ENCODE assay signal across 8 cellular contexts in the genomic region with DNA sequence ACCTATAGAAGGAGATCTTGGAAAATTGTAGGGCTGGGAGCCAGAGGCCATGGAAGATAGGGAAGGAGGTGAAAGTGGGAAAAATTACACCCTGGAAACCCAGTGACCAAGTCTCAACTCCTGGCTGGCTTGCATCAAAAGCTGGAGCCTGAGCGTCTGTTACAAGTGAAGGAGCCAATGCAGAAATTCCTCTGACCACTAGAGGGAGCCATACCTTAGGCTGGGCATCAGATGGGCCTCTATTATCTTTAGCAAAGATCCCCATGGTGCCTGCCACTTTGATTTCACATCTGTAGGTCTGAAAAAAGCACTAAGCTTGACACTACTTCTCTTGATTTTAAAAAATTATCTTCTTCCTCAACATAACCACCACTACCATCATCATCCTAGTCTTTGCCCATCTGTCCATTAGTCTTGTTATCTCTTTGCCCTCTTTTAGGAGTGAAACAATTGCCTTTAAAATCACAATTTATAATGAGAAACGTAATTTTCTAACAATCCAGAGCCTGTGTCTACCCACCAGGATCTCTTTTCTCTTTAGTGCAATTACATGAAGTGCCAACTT.
A peak's percentile ranks its signal among the peaks of the same experiment; 100 is the strongest.
DNase-seq lines count a peak whose midpoint lies in the region; ATAC-seq and TF ChIP-seq lines count a peak whose summit lies in the region.

No MANE protein-coding gene starts in this region.

- intact Hi-C loops in ovary (cut with DNase I): loop anchor here in 1 of 4 donors (10.0 kb wide), 1 partner anchor 325 kb away; no protein-coding TSS in a partner anchor

- H3K4me3 ChIP-seq in GM06990 (replicated peaks; ENCODE audit: low read depth, low read length) (no peak overlapping the region), GM23248 (no peak overlapping the region), OCI-LY3 (ENCODE audit: low read length) (no peak overlapping the region), gastroesophageal sphincter (no peak overlapping the region), ovary (no peak overlapping the region)

- no peak for TF ChIP-seq POLR2A in gastroesophageal sphincter (IDR thresholded peaks at IDR 0.05)
- no peak for TF ChIP-seq POLR2A in ovary (IDR thresholded peaks at IDR 0.05)

- H2AFZ ChIP-seq in GM23248 (no peak overlapping the region), OCI-LY3 (ENCODE audit: low read depth, low read length) (no peak overlapping the region)

- no peak overlapping the region for H3K27ac ChIP-seq in GM23248
- no peak overlapping the region for H3K27ac ChIP-seq in OCI-LY3 (ENCODE audit: low read length)
- H3K27ac ChIP-seq in gastroesophageal sphincter: no peak overlapping the region
- no peak overlapping the region for H3K27ac ChIP-seq in ovary

- no peaks in the 10 kb centered on the region for H4K20me1 ChIP-seq in GM23248 (ENCODE audit: insufficient read depth)
- H4K20me1 ChIP-seq in OCI-LY3 (ENCODE audit: insufficient read depth, low read length): no peaks in the 10 kb centered on the region

- TF ChIP-seq CTCF in GM06990 (IDR thresholded peaks at IDR 0.05; ENCODE audit: insufficient read depth, low read length, poor library complexity, severe bottlenecking) (peak; percentile 94), OCI-LY3 (IDR thresholded peaks at IDR 0.05; ENCODE audit: low read depth, low read length) (peak; percentile 90), gastroesophageal sphincter (IDR thresholded peaks at IDR 0.05) (peak; percentile 55 to 82 (median 66)), ovary (IDR thresholded peaks at IDR 0.05) (peak; percentile 21 to 48 (median 29))

- H3K79me2 ChIP-seq in GM23248 (ENCODE audit: insufficient read depth) (no peaks in the 10 kb centered on the region), OCI-LY3 (ENCODE audit: low read length) (no peaks in the 10 kb centered on the region)

- H3K9me2 ChIP-seq in GM23248 (ENCODE audit: insufficient read depth): no peaks in the 10 kb centered on the region

- no peak for DNase-seq in GM06990 (ENCODE audit: extremely low read depth, insufficient read length)
- DNase-seq in GM23248: peak; percentile 71
- peak; percentile 18 for DNase-seq in KG1 (lab: John Stamatoyannopoulos, UW)
- DNase-seq in activated effector memory CD4-positive, alpha-beta T cell treated with Interleukin-2 at 50 U/mL for 16 hours: peak; percentile 1
- peak in 3 of 5 donors; percentile 42 to 48 (median 44) for DNase-seq in ovary
- DNase-seq in UCSD-AML1 (lab: John Stamatoyannopoulos, UW; ENCODE audit: unreplicated experiment): no peak

- in situ Hi-C loops in GM23248 (cut with MboI): loop anchor here (10.0 to 25.0 kb wide), 2 partner anchors 325 to 972 kb away; no protein-coding TSS in a partner anchor

- H3K9ac ChIP-seq in GM23248 (no peak overlapping the region), OCI-LY3 (ENCODE audit: low read length) (no peak overlapping the region)

- H3K4me2 ChIP-seq in GM23248 (ENCODE audit: unreplicated experiment) (no peak overlapping the region), OCI-LY3 (ENCODE audit: low read length) (no peak overlapping the region)

- H3K27me3 ChIP-seq in GM06990 (replicated peaks; ENCODE audit: control insufficient read depth, insufficient read depth, low read length) (no peaks in the 10 kb centered on the region), GM23248 (replicated peaks; ENCODE audit: insufficient read depth) (no peaks in the 10 kb centered on the region), OCI-LY3 (ENCODE audit: low read depth, low read length) (no peaks in the 10 kb centered on the region), gastroesophageal sphincter (no peaks in the 10 kb centered on the region), ovary (no peaks in the 10 kb centered on the region)

- ATAC-seq in gastroesophageal sphincter: peak; percentile 43

- no peaks in the 10 kb centered on the region for H3K4me1 ChIP-seq in GM23248 (ENCODE audit: insufficient read depth)
- H3K4me1 ChIP-seq in OCI-LY3 (ENCODE audit: low read length): no peaks in the 10 kb centered on the region
- H3K4me1 ChIP-seq in gastroesophageal sphincter: peaks cover 0 to 9% (median 0%) of the 10 kb centered on the region in 3 donors
- H3K4me1 ChIP-seq in ovary (ENCODE audit: insufficient read depth): peaks cover 8% of the 10 kb centered on the region

- no peaks in the 10 kb centered on the region for H3F3A ChIP-seq in GM23248 (ENCODE audit: insufficient read depth)

- 2% methylated on average over 2 of the region's 2 CpGs for WGBS in GM23248 (ENCODE audit: low coverage in 1 of 2, low lambda C conversion rate in 2 of 2, missing lambda C conversion rate in 2 of 2), 2 experiments
- 8 to 12% methylated on average over 2 of the region's 2 CpGs for WGBS in gastroesophageal sphincter (ENCODE audit: low coverage in 1 of 2), 2 donors
- 13 to 24% (median 22%) methylated on average over 2 of the region's 2 CpGs for WGBS in ovary, 3 donors

- no peaks in the 10 kb centered on the region for H3K9me3 ChIP-seq in GM23248 (ENCODE audit: low read depth)
- no peaks in the 10 kb centered on the region for H3K9me3 ChIP-seq in OCI-LY3 (ENCODE audit: insufficient read depth, low read length)
- no peaks in the 10 kb centered on the region for H3K9me3 ChIP-seq in gastroesophageal sphincter
- no peaks in the 10 kb centered on the region for H3K9me3 ChIP-seq in ovary

- TF ChIP-seq EP300 in gastroesophageal sphincter (IDR thresholded peaks at IDR 0.05) (no peak), ovary (IDR thresholded peaks at IDR 0.05) (no peak)

- H3K36me3 ChIP-seq in GM06990 (ENCODE audit: control insufficient read depth, insufficient read depth, low read length) (no peaks in the 10 kb centered on the region), GM23248 (ENCODE audit: low read depth) (no peaks in the 10 kb centered on the region), OCI-LY3 (replicated peaks; ENCODE audit: low read depth, low read length) (no peaks in the 10 kb centered on the region), gastroesophageal sphincter (no peaks in the 10 kb centered on the region), ovary (no peaks in the 10 kb centered on the region)

Comparison
In these comparisons a context has a peak if more than half of its experiments do, and no peak if none do; other contexts are left out.
1. DNase-seq: peak in GM23248 (single experiment), KG1 (single experiment), activated effector memory CD4-positive, alpha-beta T cell treated with Interleukin-2 at 50 U/mL for 16 hours (single experiment) and ovary (3 of 5); none in GM06990 (single experiment) and UCSD-AML1 (single experiment).
2. CTCF ChIP-seq: peak in every context shown above with its lines; median percentile 94 in GM06990; 90 in OCI-LY3; 66 in gastroesophageal sphincter; 29 in ovary.